Comparison of ENCODE assay signal across 9 cellular contexts in genomic region chr2:162890690-162891311, GRCh38. TPM values are rescaled to one million over a fixed set of nuclear protein-coding genes. Genes with fewer than 3 reads are reported as not detected.
DNase-seq lines count a peak whose midpoint lies in the region; ATAC-seq, FAIRE-seq and TF ChIP-seq lines count a peak whose summit lies in the region.
"Had no signal": no experiment of that assay in that cellular context is flagged by ENCODE, and none has a peak within 500 bp of the region (broad histone marks: within the 10 kb centered on the region; RNA-seq: fewer than 3 reads in every experiment).

No MANE protein-coding gene starts in this region.

- no peaks in the 10 kb centered on the region for H3K27me3 ChIP-seq in pancreas

- intact Hi-C loops in pancreas (cut with DNase I) = loop anchor here in 2 of 3 donors (5.0 to 10.0 kb wide), 2 partner anchors 242 to 244 kb away; no protein-coding TSS in a partner anchor

- DNase-seq in AG09309 (ENCODE audit: low read depth) = peak; percentile 13
- DNase-seq in HCEC 1CT = peak; percentile 77
- DNase-seq in KG1 (lab: John Stamatoyannopoulos, UW) = peak; percentile 1
- DNase-seq in RPMI8226 = peak; percentile 61
- DNase-seq in epithelial cell of proximal tubule (ENCODE audit: low read depth) = peak; percentile 16
- peak in 3 of 6 donors; percentile 4 to 38 (median 11) for DNase-seq in pancreas
- no peak for DNase-seq in NCI-H187 treated with DMSO at 0.1 percent for 48 hours (lab: John Stamatoyannopoulos, UW)

- FAIRE-seq in pancreas (lab: Jason Lieb, UNC) = no peak

- H3K4me3 ChIP-seq in AG09309 (ENCODE audit: control insufficient read depth, low read depth, low read length) (no peak overlapping the region), epithelial cell of proximal tubule (ENCODE audit: low read depth, low read length) (no peak overlapping the region), pancreas (no peak overlapping the region)

- H3K27ac ChIP-seq in pancreas = no peak overlapping the region

- no peaks in the 10 kb centered on the region for H3K36me3 ChIP-seq in pancreas

- H3K4me1 ChIP-seq in pancreas = no peaks in the 10 kb centered on the region

- ATAC-seq in pancreas = peak in 3 of 4 donors; percentile 77 to 79 (median 78)

- peak; percentile 70 for TF ChIP-seq CTCF in AG09309 (IDR thresholded peaks at IDR 0.05; ENCODE audit: control insufficient read depth, insufficient read depth, low read depth, low read length, missing control alignments)
- peak; percentile 76 for TF ChIP-seq CTCF in GM12872 (IDR thresholded peaks at IDR 0.05; ENCODE audit: insufficient read depth, low read depth, low read length)
- peak; percentile 90 for TF ChIP-seq CTCF in epithelial cell of proximal tubule (conservative IDR thresholded peaks at IDR 0.05; ENCODE audit: low read depth, low read length)
- peak in 3 of 4 donors; percentile 51 to 64 (median 62) for TF ChIP-seq CTCF in pancreas (IDR thresholded peaks at IDR 0.05)

- WGBS in pancreas, 2 donors = 22 to 28% methylated on average over 4 of the region's 4 CpGs

- H3K9me3 ChIP-seq in pancreas = no peaks in the 10 kb centered on the region

RNA-seq across cellular contexts. Expression of gene KCNH7, which starts 52.2 kb away (rescaled TPM):
- 0.14 TPM in 1 of 2 replicates, not detected in the other for total RNA-seq in epithelial cell of proximal tubule
- total RNA-seq in pancreas = under 1 TPM in 5 of 6 donors, not detected in 1; 0.04 to 0.31 (median 0.09) TPM
- under 1 TPM; 0.07 to 0.08 TPM for polyA plus RNA-seq in pancreas
- total RNA-seq: T-helper 2 cell treated with Interferon-gamma antibody and Interleukin-4, amounts not matched to agents 100 ng/mL and 5 ng/mL, for 36 hours had no signal
